In the genomic region with DNA sequence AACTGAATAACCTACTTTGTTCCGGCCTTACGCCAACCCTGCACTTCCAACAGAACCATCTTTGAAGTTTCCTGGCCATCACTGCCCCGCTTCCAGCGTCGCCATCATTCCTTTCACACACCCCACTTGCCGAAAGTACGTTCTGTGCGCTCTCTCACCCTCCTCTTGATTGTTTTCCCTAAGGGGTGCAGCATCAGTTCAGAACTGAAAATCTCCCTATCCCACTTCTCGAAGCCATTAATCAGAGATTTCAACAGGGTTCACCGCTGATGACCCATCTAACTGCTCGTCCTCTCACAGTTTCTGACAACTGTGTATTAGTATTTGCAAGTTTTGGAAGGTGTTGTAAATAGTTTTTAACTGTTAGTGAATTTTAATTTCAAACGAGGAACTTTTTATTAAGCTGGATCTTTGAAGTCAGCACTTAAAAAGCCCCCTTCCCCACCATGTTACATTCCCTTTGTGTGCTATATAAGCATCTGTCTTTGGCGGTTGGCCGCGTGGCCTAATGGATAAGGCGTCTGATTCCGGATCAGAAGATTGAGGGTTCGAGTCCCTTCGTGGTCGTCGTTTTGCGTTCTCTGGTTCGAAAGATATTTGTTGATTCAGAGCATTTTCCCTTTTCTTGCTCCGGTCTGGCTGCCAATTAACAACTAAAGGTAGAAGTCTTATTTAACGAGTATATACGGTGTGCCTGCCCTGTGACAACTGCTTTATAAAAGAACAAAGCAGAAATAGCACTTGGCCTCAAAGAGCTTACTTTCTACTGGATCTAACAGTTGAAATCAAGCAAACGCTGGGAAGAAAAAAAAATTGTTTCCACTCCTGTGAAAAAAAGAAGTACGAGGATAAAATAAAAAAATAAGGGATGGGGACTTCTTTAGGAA, we compare ENCODE assay signal across 7 cellular contexts. TPM values are rescaled to one million over a fixed set of nuclear protein-coding genes. Genes with fewer than 3 reads are reported as not detected.
A peak's percentile ranks its signal among the peaks of the same experiment; 100 is the strongest.
DNase-seq lines count a peak whose midpoint lies in the region; ATAC-seq, FAIRE-seq and TF ChIP-seq lines count a peak whose summit lies in the region.

No MANE protein-coding gene starts in this region.

- ATAC-seq in GM18861 (IDR thresholded peaks at IDR 0.05; ENCODE audit: unreplicated experiment): no peak

- TF ChIP-seq POLR2A in GM12892 (IDR thresholded peaks at IDR 0.05; ENCODE audit: low read depth, low read length): no peak

- peak; percentile 85 for FAIRE-seq in GM12892 (lab: Jason Lieb, UNC)

- peak; percentile 23 for DNase-seq in GM12892 (ENCODE audit: insufficient read length)
- peak; percentile 37 for DNase-seq in NCI-H2029 (lab: John Stamatoyannopoulos, UW)
- DNase-seq in activated CD4-positive, CD25-positive, alpha-beta regulatory T cell treated with anti-CD3 and anti-CD28 coated beads, Interleukin-2, amount 50 U/mL, for 72 hours: peak; percentile 76
- DNase-seq in dermis blood vessel endothelial cell: peak; percentile 80
- peak; percentile 93 for DNase-seq in left kidney (ENCODE audit: low read depth, low spot score)
- peak in 3 of 4 experiments; percentile 57 to 62 (median 60) for DNase-seq in stimulated activated CD4-positive, alpha-beta T cell treated with anti-CD3 and anti-CD28 coated beads, Interleukin-1b, Interleukin-23, amount 100 ng/mL, for 24 hours (ENCODE audit: low read depth in 4 of 4, low spot score in 1 of 4)

RNA-seq across cellular contexts. Expression of a gene that starts 42.6 kb away (rescaled TPM):
- polyA plus RNA-seq in GM12892 (2012; ENCODE audit: missing spikeins): 33.3 TPM
- 72.9 and 83.0 TPM in 2 replicates for total RNA-seq in dermis blood vessel endothelial cell

Comparison
In these comparisons a context has a peak if more than half of its experiments do, and no peak if none do; other contexts are left out.
1. DNase-seq: peak in every context shown above with its lines; median percentile 93 in left kidney; 80 in dermis blood vessel endothelial cell; 76 in activated CD4-positive, CD25-positive, alpha-beta regulatory T cell treated with anti-CD3 and anti-CD28 coated beads, Interleukin-2, amount 50 U/mL, for 72 hours; 60 in stimulated activated CD4-positive, alpha-beta T cell treated with anti-CD3 and anti-CD28 coated beads, Interleukin-1b, Interleukin-23, amount 100 ng/mL, for 24 hours; 37 in NCI-H2029; 23 in GM12892.